13 cellular contexts compared by ENCODE assay signal in genomic region chr11:33703234-33703633, GRCh38. TPM values are rescaled to one million over a fixed set of nuclear protein-coding genes. Genes with fewer than 3 reads are reported as not detected.
A peak's percentile ranks its signal among the peaks of the same experiment; 100 is the strongest.
DNase-seq lines count a peak whose midpoint lies in the region; ATAC-seq, FAIRE-seq and TF ChIP-seq lines count a peak whose summit lies in the region.
"Had no signal": no experiment of that assay in that cellular context is flagged by ENCODE, and none has a peak within 500 bp of the region (broad histone marks: within the 10 kb centered on the region; RNA-seq: fewer than 3 reads in every experiment).

No MANE protein-coding gene starts in this region.

- intact Hi-C loops in right lobe of liver (cut with DNase I): no loop called here

- no peak for DNase-seq in HFFc6
- DNase-seq in chondrocyte (ENCODE audit: low spot score): no peak
- no peak for DNase-seq in right lobe of liver
- no peak for DNase-seq in frontal cortex (ENCODE audit: low spot score in 2 of 2)
- no peak for DNase-seq in LoVo (ENCODE audit: low spot score)
- DNase-seq in central memory CD4-positive, alpha-beta T cell: no peak
- DNase-seq: activated CD8-positive, alpha-beta T cell treated with anti-CD3 and anti-CD28 coated beads, Interleukin-2, amount 10 ng/mL, durations not matched to agents 7 days and 5 days; activated effector memory CD4-positive, alpha-beta T cell treated with Interleukin-2 at 50 U/mL for 16 hours; effector CD4-positive, alpha-beta T cell; NCI-H2107; SIG-M5 had no signal

- H3K27me3 ChIP-seq in right lobe of liver: no peaks in the 10 kb centered on the region

- H3K9me3 ChIP-seq in right lobe of liver: no peaks in the 10 kb centered on the region

- WGBS in right lobe of liver (ENCODE audit: insufficient coverage, low coverage, low lambda C conversion rate, missing lambda C conversion rate): 45% methylated on average over 5 of the region's 5 CpGs

- no peak for TF ChIP-seq POLR2A in right lobe of liver (IDR thresholded peaks at IDR 0.05)

- H3K27ac Mint-ChIP-seq in HFFc6: peak overlapping the region; percentile 79
- peak overlapping the region; percentile 85 for H3K27ac Mint-ChIP-seq in chondrocyte (ENCODE audit: unreplicated experiment)
- H3K27ac Mint-ChIP-seq: activated CD8-positive, alpha-beta T cell treated with anti-CD3 and anti-CD28 coated beads, Interleukin-2, amount 10 ng/mL, durations not matched to agents 7 days and 5 days had no signal

- H3K4me3 ChIP-seq in right lobe of liver: no peak overlapping the region
- H3K4me3 ChIP-seq in skin epidermis: no peak overlapping the region

- H3K27me3 Mint-ChIP-seq in HFFc6 (ENCODE audit: insufficient read depth): peaks cover 5% of the 10 kb centered on the region
- no peaks in the 10 kb centered on the region for H3K27me3 Mint-ChIP-seq in chondrocyte (ENCODE audit: low read depth)

- FAIRE-seq in frontal cortex (lab: Jason Lieb, UNC): no peak

- H3K36me3 Mint-ChIP-seq in HFFc6 (ENCODE audit: low read depth) (peaks cover 16% of the 10 kb centered on the region; the same call in 1 of the 2 replicates), chondrocyte (ENCODE audit: low read depth) (no peaks in the 10 kb centered on the region)

- ATAC-seq in right lobe of liver (no peak), HG03571 (IDR thresholded peaks at IDR 0.05; ENCODE audit: unreplicated experiment) (no peak)
- ATAC-seq: activated CD8-positive, alpha-beta T cell treated with anti-CD3 and anti-CD28 coated beads, Interleukin-2, amount 10 ng/mL, durations not matched to agents 7 days and 5 days had no signal

- H3K9me3 Mint-ChIP-seq in HFFc6 (no peaks in the 10 kb centered on the region), chondrocyte (ENCODE audit: low read depth) (no peaks in the 10 kb centered on the region)

- H3K4me3 Mint-ChIP-seq in HFFc6 (no peak overlapping the region; the same call in 1 of the 2 replicates), chondrocyte (ENCODE audit: unreplicated experiment) (no peak overlapping the region)
- H3K4me3 Mint-ChIP-seq: activated CD8-positive, alpha-beta T cell treated with anti-CD3 and anti-CD28 coated beads, Interleukin-2, amount 10 ng/mL, durations not matched to agents 7 days and 5 days had no signal

- peaks cover 0 to 77% (median 12%) of the 10 kb centered on the region in 4 donors for H3K4me1 ChIP-seq in right lobe of liver

- peak overlapping the region in 2 of 3 donors; percentile 67 to 69 for H3K27ac ChIP-seq in right lobe of liver
- peak overlapping the region in 16 of 21 experiments; percentile 0 to 89 (median 83) for H3K27ac ChIP-seq in skin epidermis

- TF ChIP-seq CTCF in HFFc6 (IDR thresholded peaks at IDR 0.05) (no peak), chondrocyte (IDR thresholded peaks at IDR 0.05) (no peak), right lobe of liver (IDR thresholded peaks at IDR 0.05) (no peak)

- H3K36me3 ChIP-seq in right lobe of liver: no peaks in the 10 kb centered on the region

- H3K4me1 Mint-ChIP-seq in HFFc6 (ENCODE audit: low read depth) (peaks cover 83% of the 10 kb centered on the region), chondrocyte (ENCODE audit: low read depth) (peaks cover 57% of the 10 kb centered on the region)

RNA-seq across cellular contexts. Expression of gene C11orf91, which starts 2.6 kb away (rescaled TPM):
- total RNA-seq in HFFc6 (2021; fragmentation: NEBNext Ultra II Directional; extraction: Animal tissue kit (Norgen Biotek cat#: 25700)): under 1 TPM in 4 of 6 experiments, not detected in 2; 0.59 to 0.65 (median 0.60) TPM
- total RNA-seq in chondrocyte: 0.50 TPM in 1 of 3 replicates, not detected in the others
- not detected for total RNA-seq in right lobe of liver
- not detected for total RNA-seq in frontal cortex
- total RNA-seq: activated CD8-positive, alpha-beta T cell treated with anti-CD3 and anti-CD28 coated beads, Interleukin-2, amount 10 ng/mL, durations not matched to agents 7 days and 5 days had no signal

RNA-seq across cellular contexts. Expression of gene CD59, which starts 33.0 kb away (rescaled TPM):
- 1,000 to 10,000 TPM; 1,095 to 1,408 (median 1,232) TPM for total RNA-seq in HFFc6 (2021; fragmentation: NEBNext Ultra II Directional; extraction: Animal tissue kit (Norgen Biotek cat#: 25700))
- total RNA-seq in chondrocyte: 579 to 718 TPM (median 705 TPM) in 3 replicates
- total RNA-seq in right lobe of liver: 100 to 1,000 TPM; 145 to 314 (median 197) TPM
- 31.4 TPM for total RNA-seq in frontal cortex
